In the genomic region with DNA sequence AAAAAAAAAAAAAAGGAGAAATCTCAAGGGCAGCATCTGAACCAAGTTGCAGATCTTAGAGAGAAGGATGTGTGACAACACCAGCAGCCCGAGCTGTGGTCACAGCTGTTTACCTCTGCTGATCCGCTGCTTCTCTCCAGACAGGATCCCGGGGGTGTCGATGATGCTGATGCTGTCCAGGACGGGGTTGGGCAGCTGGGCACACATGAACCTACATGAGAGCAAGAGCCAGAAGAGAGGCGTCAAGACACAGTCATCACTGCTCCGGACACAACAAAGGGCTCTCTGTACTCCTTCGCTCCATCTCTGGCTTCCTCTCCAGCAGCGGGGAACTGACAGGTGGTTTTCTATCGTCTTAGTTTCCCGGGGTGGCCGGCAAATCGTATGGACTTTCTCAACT, we compare ENCODE assay signal across 8 cellular contexts. TPM values are rescaled to one million over a fixed set of nuclear protein-coding genes. Genes with fewer than 3 reads are reported as not detected.
DNase-seq lines count a peak whose midpoint lies in the region; ATAC-seq and TF ChIP-seq lines count a peak whose summit lies in the region.
"Had no signal": no experiment of that assay in that cellular context is flagged by ENCODE, and none has a peak within 500 bp of the region (broad histone marks: within the 10 kb centered on the region; RNA-seq: fewer than 3 reads in every experiment).

No MANE protein-coding gene starts in this region.

- no peak overlapping the region for H2BK120ac ChIP-seq in neuronal stem cell (ENCODE audit: low read depth, low read length)

- no peaks in the 10 kb centered on the region for H3K27me3 ChIP-seq in neuronal stem cell (ENCODE audit: control insufficient read depth in 3 of 3, insufficient read depth in 3 of 3, low read depth in 1 of 3, low read length in 3 of 3)

- H2AK5ac ChIP-seq in neuronal stem cell (ENCODE audit: low read depth, low read length), result no peak overlapping the region

- no peak overlapping the region for H3K4ac ChIP-seq in neuronal stem cell (ENCODE audit: low read length)

- H3K9me3 ChIP-seq in neuronal stem cell (replicated peaks in 1 of 2; ENCODE audit: control insufficient read depth in 2 of 2, insufficient read depth in 1 of 2, low read depth in 1 of 2, low read length in 2 of 2), result peaks cover 0 to 4% of the 10 kb centered on the region in 2 donors

- no peak overlapping the region for H3K4me3 ChIP-seq in neuronal stem cell (ENCODE audit: low read length in 2 of 2)

- in situ Hi-C loops in ACHN (cut with HindIII; ENCODE audit: low pct_ligation_motif_present, low pct_unique_long_range_greater_than_20kb, low sequenced_read_pairs), result no loop called here

- no peak overlapping the region for H3K4me2 ChIP-seq in neuronal stem cell (ENCODE audit: insufficient read depth, low read length, poor library complexity, severe bottlenecking)

- H3K79me1 ChIP-seq in neuronal stem cell (ENCODE audit: low read depth, low read length), result peaks cover 13% of the 10 kb centered on the region

- peaks cover 79% of the 10 kb centered on the region for H3K4me1 Mint-ChIP-seq in brain

- TF ChIP-seq CTCF in brain (conservative IDR thresholded peaks at IDR 0.05), result no peak

- no peak overlapping the region for H2BK12ac ChIP-seq in neuronal stem cell (ENCODE audit: low read length)

- H3K27ac ChIP-seq in neuronal stem cell (replicated peaks; ENCODE audit: low read length), result no peak overlapping the region

- peaks cover 15% of the 10 kb centered on the region for H3K27me3 Mint-ChIP-seq in brain

- no peak overlapping the region for H2AFZ ChIP-seq in neuronal stem cell (ENCODE audit: low read length)

- peak overlapping the region; percentile 39 to 99 (median 97) for H3K4me3 Mint-ChIP-seq in brain

- H4K8ac ChIP-seq in neuronal stem cell (ENCODE audit: low read depth, low read length), result no peak overlapping the region

- H2BK15ac ChIP-seq in neuronal stem cell (ENCODE audit: low read length), result no peak overlapping the region

- no peak for ATAC-seq in GM21381 (IDR thresholded peaks at IDR 0.05; ENCODE audit: unreplicated experiment)
- ATAC-seq: activated naive CD4-positive, alpha-beta T cell treated with anti-CD3 and anti-CD28 coated beads, Interleukin-2, amount 50 U/mL, for 72 hours had no signal

- peaks cover 14 to 23% of the 10 kb centered on the region in 2 donors for H3K36me3 ChIP-seq in neuronal stem cell (replicated peaks in 1 of 2; ENCODE audit: control insufficient read depth in 2 of 2, insufficient read depth in 2 of 2, low read length in 2 of 2)

- H3K9ac ChIP-seq in neuronal stem cell (ENCODE audit: low read depth, low read length, poor library complexity), result no peak overlapping the region

- peaks cover 27 to 51% of the 10 kb centered on the region in 2 donors for H3K4me1 ChIP-seq in neuronal stem cell (ENCODE audit: control insufficient read depth in 2 of 2, insufficient read depth in 1 of 2, low read depth in 1 of 2, low read length in 2 of 2)

- no peak overlapping the region for H3K23ac ChIP-seq in neuronal stem cell (ENCODE audit: low read depth, low read length, poor library complexity)

- no peak overlapping the region for H2BK5ac ChIP-seq in neuronal stem cell (ENCODE audit: low read length)

- peaks cover 27% of the 10 kb centered on the region for H3K36me3 Mint-ChIP-seq in brain

- no peak overlapping the region for H3K14ac ChIP-seq in neuronal stem cell (ENCODE audit: low read length)

- no CpG with 5 or more reads among the region's 13 CpGs for WGBS in neuronal stem cell (ENCODE audit: extremely low coverage in 2 of 2, insufficient read length in 2 of 2, insufficient replicate concordance in 1 of 2), 2 donors

- DNase-seq in NCI-H526 (lab: John Stamatoyannopoulos, UW) (peak; percentile 70 to 88), putamen (ENCODE audit: low spot score) (peak; percentile 76), ACHN (no peak), neuronal stem cell (ENCODE audit: low spot score) (no peak)
- DNase-seq: NCI-H524 treated with DMSO at 0.1 percent for 48 hours had no signal

- no peak overlapping the region for H3K18ac ChIP-seq in neuronal stem cell (ENCODE audit: low read length)

- H3K27ac Mint-ChIP-seq in brain, result peak overlapping the region; percentile 46 to 97 (median 84)

- H3K9me3 Mint-ChIP-seq in brain, result no peaks in the 10 kb centered on the region
- H3K9me3 Mint-ChIP-seq: activated naive CD4-positive, alpha-beta T cell treated with anti-CD3 and anti-CD28 coated beads, Interleukin-2, amount 50 U/mL, for 72 hours had no signal

- H4K91ac ChIP-seq in neuronal stem cell (ENCODE audit: low read depth, low read length, poor library complexity), result no peak overlapping the region

RNA-seq across cellular contexts. Expression of a gene that starts 4.1 kb away (rescaled TPM):
- polyA plus RNA-seq in brain (ENCODE audit: insufficient read depth, low read depth, low replicate concordance), result 43.9 TPM
- polyA plus RNA-seq in neuronal stem cell (2013, experiment 1 of 2), result 24.4 TPM
- polyA plus RNA-seq in neuronal stem cell (2013, experiment 2 of 2), result 23.3 TPM

RNA-seq across cellular contexts. Expression of a gene that starts 29.9 kb away (rescaled TPM):
- 9.5 TPM for polyA plus RNA-seq in brain (ENCODE audit: insufficient read depth, low read depth, low replicate concordance)
- polyA plus RNA-seq in neuronal stem cell (2013, experiment 1 of 2), result 1.1 TPM
- 1.1 TPM for polyA plus RNA-seq in neuronal stem cell (2013, experiment 2 of 2)

RNA-seq across cellular contexts. Expression of a gene that starts 42.7 kb away (rescaled TPM):
- polyA plus RNA-seq in brain (ENCODE audit: insufficient read depth, low read depth, low replicate concordance), result 20.4 TPM
- 5.3 TPM for polyA plus RNA-seq in neuronal stem cell (2013, experiment 1 of 2)
- 5.5 TPM for polyA plus RNA-seq in neuronal stem cell (2013, experiment 2 of 2)

RNA-seq across cellular contexts. Expression of a gene that starts 50.2 kb away (rescaled TPM):
- polyA plus RNA-seq in brain (ENCODE audit: insufficient read depth, low read depth, low replicate concordance), result 58.2 TPM
- polyA plus RNA-seq in neuronal stem cell (2013, experiment 1 of 2), result 5.7 TPM
- 6.1 TPM for polyA plus RNA-seq in neuronal stem cell (2013, experiment 2 of 2)

Comparison
In these comparisons a context has a peak if more than half of its experiments do, and no peak if none do; other contexts are left out.
1. DNase-seq: peak in NCI-H526 (2 of 2) and putamen (single experiment); none in ACHN (single experiment) and neuronal stem cell (single experiment).